1 cellular context compared by ENCODE assay signal in the genomic region with DNA sequence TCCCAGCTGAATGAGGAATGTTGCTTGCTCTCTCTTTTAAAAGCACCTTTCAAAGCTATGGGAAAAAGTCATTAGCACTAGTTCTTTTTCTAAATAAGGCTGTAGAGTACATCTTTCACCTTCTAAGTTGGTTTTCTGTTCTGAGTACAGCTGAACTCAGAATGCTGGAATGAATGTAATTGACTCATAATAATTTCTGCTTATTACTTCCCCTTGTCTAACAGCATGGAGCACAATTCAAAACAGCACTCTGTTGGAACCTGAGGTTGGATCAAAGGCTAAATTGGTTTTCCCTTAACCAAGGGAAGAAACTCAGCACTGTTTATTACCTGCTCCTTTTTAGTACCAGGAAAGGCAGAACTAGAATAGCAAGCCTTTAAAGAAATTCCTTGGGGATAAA.
TF ChIP-seq lines count a peak whose summit lies in the region.

No MANE protein-coding gene starts in this region.

TF ChIP-seq in GM12878, 131 proteins besides CTCF, POLR2A, EP300 and RAD21 (continues in another document):
- TF ChIP-seq CHD2 (IDR thresholded peaks at IDR 0.05; ENCODE audit: borderline replicate concordance, low read depth, low read length): no peak
- no peak for TF ChIP-seq KDM1A (IDR thresholded peaks at IDR 0.05; ENCODE audit: borderline replicate concordance)
- peak; percentile 73 for TF ChIP-seq JUNB (IDR thresholded peaks at IDR 0.05)
- no peak for TF ChIP-seq KLF5 (IDR thresholded peaks at IDR 0.05; ENCODE audit: partially characterized antibody)
- peak; percentile 19; the same call in 1 of the 2 replicates for TF ChIP-seq BCL11A (IDR thresholded peaks at IDR 0.05; ENCODE audit: low read depth, low read length)
- TF ChIP-seq BRCA1 (IDR thresholded peaks at IDR 0.05; ENCODE audit: low read depth, low read length): no peak
- TF ChIP-seq, protein P1, sequence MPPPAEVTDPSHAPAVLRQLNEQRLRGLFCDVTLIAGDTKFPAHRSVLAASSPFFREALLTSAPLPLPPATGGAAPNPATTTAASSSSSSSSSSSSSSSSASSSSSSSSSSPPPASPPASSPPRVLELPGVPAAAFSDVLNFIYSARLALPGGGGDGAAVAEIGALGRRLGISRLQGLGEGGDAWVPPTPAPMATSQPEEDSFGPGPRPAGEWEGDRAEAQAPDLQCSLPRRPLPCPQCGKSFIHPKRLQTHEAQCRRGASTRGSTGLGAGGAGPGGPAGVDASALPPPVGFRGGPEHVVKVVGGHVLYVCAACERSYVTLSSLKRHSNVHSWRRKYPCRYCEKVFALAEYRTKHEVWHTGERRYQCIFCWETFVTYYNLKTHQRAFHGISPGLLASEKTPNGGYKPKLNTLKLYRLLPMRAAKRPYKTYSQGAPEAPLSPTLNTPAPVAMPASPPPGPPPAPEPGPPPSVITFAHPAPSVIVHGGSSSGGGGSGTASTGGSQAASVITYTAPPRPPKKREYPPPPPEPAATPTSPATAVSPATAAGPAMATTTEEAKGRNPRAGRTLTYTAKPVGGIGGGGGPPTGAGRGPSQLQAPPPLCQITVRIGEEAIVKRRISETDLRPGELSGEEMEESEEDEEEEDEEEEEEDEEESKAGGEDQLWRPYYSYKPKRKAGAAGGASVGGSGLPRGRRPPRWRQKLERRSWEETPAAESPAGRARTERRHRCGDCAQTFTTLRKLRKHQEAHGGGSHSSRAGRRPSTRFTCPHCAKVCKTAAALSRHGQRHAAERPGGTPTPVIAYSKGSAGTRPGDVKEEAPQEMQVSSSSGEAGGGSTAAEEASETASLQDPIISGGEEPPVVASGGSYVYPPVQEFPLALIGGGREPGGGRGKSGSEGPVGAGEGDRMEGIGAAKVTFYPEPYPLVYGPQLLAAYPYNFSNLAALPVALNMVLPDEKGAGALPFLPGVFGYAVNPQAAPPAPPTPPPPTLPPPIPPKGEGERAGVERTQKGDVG (CRISPR knock-in tag; IDR thresholded peaks at IDR 0.05): no peak
- TF ChIP-seq ZZZ3 (IDR thresholded peaks at IDR 0.05; ENCODE audit: control insufficient read depth, insufficient read length, low read depth): no peak
- TF ChIP-seq NR2F1 (conservative IDR thresholded peaks at IDR 0.05): no peak
- TF ChIP-seq, protein P2, sequence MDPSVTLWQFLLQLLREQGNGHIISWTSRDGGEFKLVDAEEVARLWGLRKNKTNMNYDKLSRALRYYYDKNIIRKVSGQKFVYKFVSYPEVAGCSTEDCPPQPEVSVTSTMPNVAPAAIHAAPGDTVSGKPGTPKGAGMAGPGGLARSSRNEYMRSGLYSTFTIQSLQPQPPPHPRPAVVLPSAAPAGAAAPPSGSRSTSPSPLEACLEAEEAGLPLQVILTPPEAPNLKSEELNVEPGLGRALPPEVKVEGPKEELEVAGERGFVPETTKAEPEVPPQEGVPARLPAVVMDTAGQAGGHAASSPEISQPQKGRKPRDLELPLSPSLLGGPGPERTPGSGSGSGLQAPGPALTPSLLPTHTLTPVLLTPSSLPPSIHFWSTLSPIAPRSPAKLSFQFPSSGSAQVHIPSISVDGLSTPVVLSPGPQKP (IDR thresholded peaks at IDR 0.05; ENCODE audit: low read depth, low read length): no peak
- no peak for TF ChIP-seq YBX1 (IDR thresholded peaks at IDR 0.05)
- no peak for TF ChIP-seq ZBED1 (IDR thresholded peaks at IDR 0.05; ENCODE audit: borderline replicate concordance)
- no peak for TF ChIP-seq ATF7 (IDR thresholded peaks at IDR 0.05; ENCODE audit: low read depth)
- TF ChIP-seq, protein P3, sequence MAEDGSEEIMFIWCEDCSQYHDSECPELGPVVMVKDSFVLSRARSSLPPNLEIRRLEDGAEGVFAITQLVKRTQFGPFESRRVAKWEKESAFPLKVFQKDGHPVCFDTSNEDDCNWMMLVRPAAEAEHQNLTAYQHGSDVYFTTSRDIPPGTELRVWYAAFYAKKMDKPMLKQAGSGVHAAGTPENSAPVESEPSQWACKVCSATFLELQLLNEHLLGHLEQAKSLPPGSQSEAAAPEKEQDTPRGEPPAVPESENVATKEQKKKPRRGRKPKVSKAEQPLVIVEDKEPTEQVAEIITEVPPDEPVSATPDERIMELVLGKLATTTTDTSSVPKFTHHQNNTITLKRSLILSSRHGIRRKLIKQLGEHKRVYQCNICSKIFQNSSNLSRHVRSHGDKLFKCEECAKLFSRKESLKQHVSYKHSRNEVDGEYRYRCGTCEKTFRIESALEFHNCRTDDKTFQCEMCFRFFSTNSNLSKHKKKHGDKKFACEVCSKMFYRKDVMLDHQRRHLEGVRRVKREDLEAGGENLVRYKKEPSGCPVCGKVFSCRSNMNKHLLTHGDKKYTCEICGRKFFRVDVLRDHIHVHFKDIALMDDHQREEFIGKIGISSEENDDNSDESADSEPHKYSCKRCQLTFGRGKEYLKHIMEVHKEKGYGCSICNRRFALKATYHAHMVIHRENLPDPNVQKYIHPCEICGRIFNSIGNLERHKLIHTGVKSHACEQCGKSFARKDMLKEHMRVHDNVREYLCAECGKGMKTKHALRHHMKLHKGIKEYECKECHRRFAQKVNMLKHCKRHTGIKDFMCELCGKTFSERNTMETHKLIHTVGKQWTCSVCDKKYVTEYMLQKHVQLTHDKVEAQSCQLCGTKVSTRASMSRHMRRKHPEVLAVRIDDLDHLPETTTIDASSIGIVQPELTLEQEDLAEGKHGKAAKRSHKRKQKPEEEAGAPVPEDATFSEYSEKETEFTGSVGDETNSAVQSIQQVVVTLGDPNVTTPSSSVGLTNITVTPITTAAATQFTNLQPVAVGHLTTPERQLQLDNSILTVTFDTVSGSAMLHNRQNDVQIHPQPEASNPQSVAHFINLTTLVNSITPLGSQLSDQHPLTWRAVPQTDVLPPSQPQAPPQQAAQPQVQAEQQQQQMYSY (CRISPR knock-in tag; IDR thresholded peaks at IDR 0.05): no peak
- TF ChIP-seq ZNF217 (IDR thresholded peaks at IDR 0.05): no peak
- no peak for TF ChIP-seq SMARCA5 (IDR thresholded peaks at IDR 0.05)
- TF ChIP-seq, protein P4, sequence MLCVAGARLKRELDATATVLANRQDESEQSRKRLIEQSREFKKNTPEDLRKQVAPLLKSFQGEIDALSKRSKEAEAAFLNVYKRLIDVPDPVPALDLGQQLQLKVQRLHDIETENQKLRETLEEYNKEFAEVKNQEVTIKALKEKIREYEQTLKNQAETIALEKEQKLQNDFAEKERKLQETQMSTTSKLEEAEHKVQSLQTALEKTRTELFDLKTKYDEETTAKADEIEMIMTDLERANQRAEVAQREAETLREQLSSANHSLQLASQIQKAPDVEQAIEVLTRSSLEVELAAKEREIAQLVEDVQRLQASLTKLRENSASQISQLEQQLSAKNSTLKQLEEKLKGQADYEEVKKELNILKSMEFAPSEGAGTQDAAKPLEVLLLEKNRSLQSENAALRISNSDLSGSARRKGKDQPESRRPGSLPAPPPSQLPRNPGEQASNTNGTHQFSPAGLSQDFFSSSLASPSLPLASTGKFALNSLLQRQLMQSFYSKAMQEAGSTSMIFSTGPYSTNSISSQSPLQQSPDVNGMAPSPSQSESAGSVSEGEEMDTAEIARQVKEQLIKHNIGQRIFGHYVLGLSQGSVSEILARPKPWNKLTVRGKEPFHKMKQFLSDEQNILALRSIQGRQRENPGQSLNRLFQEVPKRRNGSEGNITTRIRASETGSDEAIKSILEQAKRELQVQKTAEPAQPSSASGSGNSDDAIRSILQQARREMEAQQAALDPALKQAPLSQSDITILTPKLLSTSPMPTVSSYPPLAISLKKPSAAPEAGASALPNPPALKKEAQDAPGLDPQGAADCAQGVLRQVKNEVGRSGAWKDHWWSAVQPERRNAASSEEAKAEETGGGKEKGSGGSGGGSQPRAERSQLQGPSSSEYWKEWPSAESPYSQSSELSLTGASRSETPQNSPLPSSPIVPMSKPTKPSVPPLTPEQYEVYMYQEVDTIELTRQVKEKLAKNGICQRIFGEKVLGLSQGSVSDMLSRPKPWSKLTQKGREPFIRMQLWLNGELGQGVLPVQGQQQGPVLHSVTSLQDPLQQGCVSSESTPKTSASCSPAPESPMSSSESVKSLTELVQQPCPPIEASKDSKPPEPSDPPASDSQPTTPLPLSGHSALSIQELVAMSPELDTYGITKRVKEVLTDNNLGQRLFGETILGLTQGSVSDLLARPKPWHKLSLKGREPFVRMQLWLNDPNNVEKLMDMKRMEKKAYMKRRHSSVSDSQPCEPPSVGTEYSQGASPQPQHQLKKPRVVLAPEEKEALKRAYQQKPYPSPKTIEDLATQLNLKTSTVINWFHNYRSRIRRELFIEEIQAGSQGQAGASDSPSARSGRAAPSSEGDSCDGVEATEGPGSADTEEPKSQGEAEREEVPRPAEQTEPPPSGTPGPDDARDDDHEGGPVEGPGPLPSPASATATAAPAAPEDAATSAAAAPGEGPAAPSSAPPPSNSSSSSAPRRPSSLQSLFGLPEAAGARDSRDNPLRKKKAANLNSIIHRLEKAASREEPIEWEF (IDR thresholded peaks at IDR 0.05; ENCODE audit: insufficient replicate concordance, low read depth, low read length): no peak
- TF ChIP-seq BMI1 (IDR thresholded peaks at IDR 0.05; ENCODE audit: borderline replicate concordance): no peak
- no peak for TF ChIP-seq EZH2 (IDR thresholded peaks at IDR 0.05; ENCODE audit: borderline replicate concordance, control insufficient read depth, low read depth, low read length)
- TF ChIP-seq IKZF2 (IDR thresholded peaks at IDR 0.05): peak; percentile 33 to 34; a peak in 2 of 4 replicates
- TF ChIP-seq, protein P5, sequence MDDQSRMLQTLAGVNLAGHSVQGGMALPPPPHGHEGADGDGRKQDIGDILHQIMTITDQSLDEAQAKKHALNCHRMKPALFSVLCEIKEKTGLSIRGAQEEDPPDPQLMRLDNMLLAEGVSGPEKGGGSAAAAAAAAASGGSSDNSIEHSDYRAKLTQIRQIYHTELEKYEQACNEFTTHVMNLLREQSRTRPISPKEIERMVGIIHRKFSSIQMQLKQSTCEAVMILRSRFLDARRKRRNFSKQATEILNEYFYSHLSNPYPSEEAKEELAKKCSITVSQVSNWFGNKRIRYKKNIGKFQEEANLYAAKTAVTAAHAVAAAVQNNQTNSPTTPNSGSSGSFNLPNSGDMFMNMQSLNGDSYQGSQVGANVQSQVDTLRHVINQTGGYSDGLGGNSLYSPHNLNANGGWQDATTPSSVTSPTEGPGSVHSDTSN (IDR thresholded peaks at IDR 0.05; ENCODE audit: insufficient replicate concordance, low read depth, low read length): no peak
- TF ChIP-seq RFX5 (IDR thresholded peaks at IDR 0.05; ENCODE audit: low read depth, low read length): no peak
- no peak for TF ChIP-seq NR2C2 (IDR thresholded peaks at IDR 0.05; ENCODE audit: borderline replicate concordance, control insufficient read depth, insufficient read length, low read depth)
- TF ChIP-seq RUNX3 (IDR thresholded peaks at IDR 0.05; ENCODE audit: low read length): 0 out of 2 replicates have a peak, but pooled peaks have one; percentile 19
- TF ChIP-seq, protein P6, sequence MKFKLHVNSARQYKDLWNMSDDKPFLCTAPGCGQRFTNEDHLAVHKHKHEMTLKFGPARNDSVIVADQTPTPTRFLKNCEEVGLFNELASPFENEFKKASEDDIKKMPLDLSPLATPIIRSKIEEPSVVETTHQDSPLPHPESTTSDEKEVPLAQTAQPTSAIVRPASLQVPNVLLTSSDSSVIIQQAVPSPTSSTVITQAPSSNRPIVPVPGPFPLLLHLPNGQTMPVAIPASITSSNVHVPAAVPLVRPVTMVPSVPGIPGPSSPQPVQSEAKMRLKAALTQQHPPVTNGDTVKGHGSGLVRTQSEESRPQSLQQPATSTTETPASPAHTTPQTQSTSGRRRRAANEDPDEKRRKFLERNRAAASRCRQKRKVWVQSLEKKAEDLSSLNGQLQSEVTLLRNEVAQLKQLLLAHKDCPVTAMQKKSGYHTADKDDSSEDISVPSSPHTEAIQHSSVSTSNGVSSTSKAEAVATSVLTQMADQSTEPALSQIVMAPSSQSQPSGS (IDR thresholded peaks at IDR 0.05; ENCODE audit: low read length): no peak
- TF ChIP-seq CHD1 (IDR thresholded peaks at IDR 0.05; ENCODE audit: low read depth, low read length): no peak
- TF ChIP-seq BACH1 (IDR thresholded peaks at IDR 0.05; ENCODE audit: borderline replicate concordance): no peak
- TF ChIP-seq, protein P7, sequence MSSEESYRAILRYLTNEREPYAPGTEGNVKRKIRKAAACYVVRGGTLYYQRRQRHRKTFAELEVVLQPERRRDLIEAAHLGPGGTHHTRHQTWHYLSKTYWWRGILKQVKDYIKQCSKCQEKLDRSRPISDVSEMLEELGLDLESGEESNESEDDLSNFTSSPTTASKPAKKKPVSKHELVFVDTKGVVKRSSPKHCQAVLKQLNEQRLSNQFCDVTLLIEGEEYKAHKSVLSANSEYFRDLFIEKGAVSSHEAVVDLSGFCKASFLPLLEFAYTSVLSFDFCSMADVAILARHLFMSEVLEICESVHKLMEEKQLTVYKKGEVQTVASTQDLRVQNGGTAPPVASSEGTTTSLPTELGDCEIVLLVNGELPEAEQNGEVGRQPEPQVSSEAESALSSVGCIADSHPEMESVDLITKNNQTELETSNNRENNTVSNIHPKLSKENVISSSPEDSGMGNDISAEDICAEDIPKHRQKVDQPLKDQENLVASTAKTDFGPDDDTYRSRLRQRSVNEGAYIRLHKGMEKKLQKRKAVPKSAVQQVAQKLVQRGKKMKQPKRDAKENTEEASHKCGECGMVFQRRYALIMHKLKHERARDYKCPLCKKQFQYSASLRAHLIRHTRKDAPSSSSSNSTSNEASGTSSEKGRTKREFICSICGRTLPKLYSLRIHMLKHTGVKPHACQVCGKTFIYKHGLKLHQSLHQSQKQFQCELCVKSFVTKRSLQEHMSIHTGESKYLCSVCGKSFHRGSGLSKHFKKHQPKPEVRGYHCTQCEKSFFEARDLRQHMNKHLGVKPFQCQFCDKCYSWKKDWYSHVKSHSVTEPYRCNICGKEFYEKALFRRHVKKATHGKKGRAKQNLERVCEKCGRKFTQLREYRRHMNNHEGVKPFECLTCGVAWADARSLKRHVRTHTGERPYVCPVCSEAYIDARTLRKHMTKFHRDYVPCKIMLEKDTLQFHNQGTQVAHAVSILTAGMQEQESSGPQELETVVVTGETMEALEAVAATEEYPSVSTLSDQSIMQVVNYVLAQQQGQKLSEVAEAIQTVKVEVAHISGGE (CRISPR knock-in tag; IDR thresholded peaks at IDR 0.05): no peak
- TF ChIP-seq, protein P8, sequence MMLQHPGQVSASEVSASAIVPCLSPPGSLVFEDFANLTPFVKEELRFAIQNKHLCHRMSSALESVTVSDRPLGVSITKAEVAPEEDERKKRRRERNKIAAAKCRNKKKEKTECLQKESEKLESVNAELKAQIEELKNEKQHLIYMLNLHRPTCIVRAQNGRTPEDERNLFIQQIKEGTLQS (IDR thresholded peaks at IDR 0.05; ENCODE audit: borderline replicate concordance, extremely low read depth, low read depth, low read length): no peak
